28 cellular contexts compared by ENCODE assay signal in genomic region chr1:63475761-63476160, GRCh38.
"Had no signal": no experiment of that assay in that cellular context is flagged by ENCODE, and none has a peak within 500 bp of the region (broad histone marks: within the 10 kb centered on the region; RNA-seq: fewer than 3 reads in every experiment).

No MANE protein-coding gene starts in this region.

- DNase-seq: activated CD4-positive, alpha-beta T cell treated with anti-CD3 and anti-CD28 coated beads, Interleukin-2, amount 50 U/mL, for 4 hours; activated CD8-positive, alpha-beta memory T cell treated with anti-CD3 and anti-CD28 coated beads, Interleukin-2, amount 50 U/mL, for 48 hours; activated naive CD4-positive, alpha-beta T cell treated with Interleukin-2 at 50 U/mL for 16 hours; activated naive CD8-positive, alpha-beta T cell treated with anti-CD3 and anti-CD28 coated beads for 36 hours; activated T-cell treated with anti-CD3 and anti-CD28 coated beads, Interleukin-2, amount 50 U/mL, for 4 hours; amniotic stem cell; cerebellar nuclear complex; cortex of kidney; endodermal cell; immature natural killer cell; kidney glomerular epithelial cell; left ventricle myocardium inferior; mucosa of descending colon; naive B cell; occipital lobe; small intestine; stimulated activated CD4-positive, alpha-beta T cell treated with anti-CD3 and anti-CD28 coated beads, Interleukin-2, amount 100 ng/mL, for 24 hours; T-helper 1 cell; transverse colon had no signal

- H3K4me1 Mint-ChIP-seq: activated naive CD8-positive, alpha-beta T cell treated with anti-CD3 and anti-CD28 coated beads for 36 hours; endodermal cell; immature natural killer cell; memory B cell; naive B cell; neural crest cell; stimulated activated effector memory CD8-positive, alpha-beta T cell treated with anti-CD3 and anti-CD28 coated beads, Interleukin-12 subunit alpha, Interleukin-12 subunit beta, amount 100 ng/mL, for 72 hours; WTC11 had no signal

- ATAC-seq: activated T-cell treated with anti-CD3 and anti-CD28 coated beads, Interleukin-2, amount 50 U/mL, for 4 hours; foreskin keratinocyte; mucosa of descending colon; sciatic nerve; stimulated activated effector memory CD8-positive, alpha-beta T cell treated with anti-CD3 and anti-CD28 coated beads, Interleukin-12 subunit alpha, Interleukin-12 subunit beta, amount 100 ng/mL, for 72 hours; WTC11 had no signal

- H3K27ac ChIP-seq: epithelial cell of prostate, foreskin keratinocyte, left ventricle myocardium inferior, transverse colon had no signal

- H3K36me3 ChIP-seq: left ventricle myocardium inferior, transverse colon had no signal

- FAIRE-seq: small intestine, urothelium cell line had no signal

- H3K9me3 Mint-ChIP-seq: immature natural killer cell; stimulated activated effector memory CD8-positive, alpha-beta T cell treated with anti-CD3 and anti-CD28 coated beads, Interleukin-12 subunit alpha, Interleukin-12 subunit beta, amount 100 ng/mL, for 72 hours had no signal

- H3K27me3 Mint-ChIP-seq: activated naive CD8-positive, alpha-beta T cell treated with anti-CD3 and anti-CD28 coated beads for 36 hours; memory B cell; naive B cell had no signal

- H3K9me3 ChIP-seq: left ventricle myocardium inferior, mucosa of descending colon, transverse colon had no signal

- H3K27ac Mint-ChIP-seq: activated naive CD8-positive, alpha-beta T cell treated with anti-CD3 and anti-CD28 coated beads for 36 hours; activated T-helper 2 cell treated with anti-CD3 and anti-CD28 coated beads, Interferon-gamma antibody, Interleukin-2, Interleukin-4, amounts not matched to agents 10 μg/mL and 5 μg/mL and 100 μg/mL, durations not matched to agents 14 hours and 24 hours and 36 hours; endodermal cell; immature natural killer cell; memory B cell; stimulated activated effector memory CD8-positive, alpha-beta T cell treated with anti-CD3 and anti-CD28 coated beads, Interleukin-12 subunit alpha, Interleukin-12 subunit beta, amount 100 ng/mL, for 72 hours; WTC11 had no signal

- H3K4me3 ChIP-seq: left ventricle myocardium inferior, mucosa of descending colon, transverse colon had no signal

- H3K27me3 ChIP-seq: foreskin keratinocyte, transverse colon had no signal

- H3K4me1 ChIP-seq: foreskin keratinocyte, transverse colon had no signal

- H3K4me3 Mint-ChIP-seq: activated naive CD8-positive, alpha-beta T cell treated with anti-CD3 and anti-CD28 coated beads for 36 hours; activated T-cell treated with anti-CD3 and anti-CD28 coated beads, Interleukin-2, amount 50 U/mL, for 4 hours; endodermal cell; immature natural killer cell; memory B cell; naive B cell; neural crest cell; stimulated activated effector memory CD8-positive, alpha-beta T cell treated with anti-CD3 and anti-CD28 coated beads, Interleukin-12 subunit alpha, Interleukin-12 subunit beta, amount 100 ng/mL, for 72 hours; WTC11 had no signal
